19 cellular contexts compared by ENCODE assay signal in genomic region chr6:12298995-12299394, GRCh38. TPM values are rescaled to one million over a fixed set of nuclear protein-coding genes. Genes with fewer than 3 reads are reported as not detected.
"Had no signal": no experiment of that assay in that cellular context is flagged by ENCODE, and none has a peak within 500 bp of the region (broad histone marks: within the 10 kb centered on the region; RNA-seq: fewer than 3 reads in every experiment).

No MANE protein-coding gene starts in this region.

- H3K4me1 ChIP-seq: psoas muscle, uterus had no signal

- H3K9me3 ChIP-seq: mucosa of descending colon, neutrophil, psoas muscle, right atrium auricular region, sigmoid colon, upper lobe of left lung, uterus had no signal

- ATAC-seq: left colon; left ventricle myocardium superior; mucosa of descending colon; naive thymus-derived CD8-positive, alpha-beta T cell; psoas muscle had no signal

- H3K27me3 ChIP-seq: hepatocyte, right atrium auricular region, sigmoid colon, upper lobe of left lung, uterus had no signal

- H3K27ac ChIP-seq: hepatocyte, neutrophil, psoas muscle, right atrium auricular region, sigmoid colon, skin epidermis, upper lobe of left lung, uterus had no signal

- DNase-seq: cortex of kidney; effector memory CD4-positive, alpha-beta T cell; foreskin melanocyte; head of caudate nucleus; left colon; left ventricle myocardium superior; mucosa of descending colon; naive thymus-derived CD8-positive, alpha-beta T cell; psoas muscle; sigmoid colon; stimulated activated CD4-positive, alpha-beta T cell treated with anti-CD3 and anti-CD28 coated beads, Interleukin-2, amount 100 ng/mL, for 24 hours; stimulated activated naive CD4-positive, alpha-beta T cell treated with Interleukin-2 at 50 U/mL for 16 hours; upper lobe of left lung; uterus had no signal

- H3K36me3 ChIP-seq: neutrophil, right atrium auricular region, sigmoid colon, uterus had no signal

- H3K4me3 ChIP-seq: hepatocyte, lung, mucosa of descending colon, psoas muscle, right atrium auricular region, sigmoid colon, skin epidermis, upper lobe of left lung, uterus had no signal

RNA-seq across cellular contexts. Expression of gene EDN1, which starts 8.8 kb away (rescaled TPM):
- polyA plus RNA-seq: naive thymus-derived CD8-positive, alpha-beta T cell had no signal
